In the genomic region with DNA sequence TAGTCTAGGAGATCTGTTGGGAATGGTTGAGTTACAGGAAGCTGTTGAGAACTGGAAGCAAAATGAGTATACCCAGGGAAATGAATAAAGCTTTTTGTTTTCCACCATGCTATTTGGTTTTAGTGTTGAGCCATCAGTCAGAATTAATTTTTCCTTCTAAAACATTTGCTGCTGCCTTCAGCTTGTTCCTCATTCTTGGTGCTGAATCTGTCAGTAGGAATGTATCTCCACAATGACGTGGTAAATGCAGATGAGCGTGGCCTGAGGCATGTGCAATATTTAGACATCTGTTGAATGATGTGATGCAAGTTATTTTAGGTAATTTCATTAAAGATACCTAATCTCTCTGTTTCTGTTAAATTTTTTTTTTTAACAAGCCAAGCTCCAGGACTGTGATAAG, we compare ENCODE assay signal across 10 cellular contexts. TPM values are rescaled to one million over a fixed set of nuclear protein-coding genes. Genes with fewer than 3 reads are reported as not detected.
DNase-seq lines count a peak whose midpoint lies in the region; ATAC-seq and TF ChIP-seq lines count a peak whose summit lies in the region.
"Had no signal": no experiment of that assay in that cellular context is flagged by ENCODE, and none has a peak within 500 bp of the region (broad histone marks: within the 10 kb centered on the region; RNA-seq: fewer than 3 reads in every experiment).

No MANE protein-coding gene starts in this region.

- H3K4me1 Mint-ChIP-seq in activated naive CD8-positive, alpha-beta T cell treated with anti-CD3 and anti-CD28 coated beads, Interleukin-2, amount 50 U/mL, for 24 hours = peaks cover 95% of the 10 kb centered on the region

- H3K36me3 Mint-ChIP-seq in activated naive CD8-positive, alpha-beta T cell treated with anti-CD3 and anti-CD28 coated beads, Interleukin-2, amount 50 U/mL, for 24 hours (ENCODE audit: low read depth) = peaks cover 88% of the 10 kb centered on the region

- TF ChIP-seq CTCF in lung (IDR thresholded peaks at IDR 0.05; ENCODE audit: control extremely low read depth, extremely low read depth) (no peak), coronary artery (IDR thresholded peaks at IDR 0.05) (no peak)

- DNase-seq in AG20443 (ENCODE audit: low spot score) (peak; percentile 80), LHCN-M2 (ENCODE audit: low read depth) (peak; percentile 89), lung (ENCODE audit: low spot score) (peak; percentile 26), NCI-H2029 (lab: John Stamatoyannopoulos, UW) (no peak), globus pallidus (ENCODE audit: low spot score) (no peak), coronary artery (ENCODE audit: low spot score) (no peak)
- DNase-seq in activated naive CD8-positive, alpha-beta T cell treated with anti-CD3 and anti-CD28 coated beads, Interleukin-2, amount 50 U/mL, for 24 hours = no peak
- DNase-seq: left colon had no signal

- no peaks in the 10 kb centered on the region for H3K9me3 ChIP-seq in lung (ENCODE audit: control insufficient read depth in 2 of 2, insufficient read depth in 1 of 2, low read length in 1 of 2)
- H3K9me3 ChIP-seq: HAP-1 had no signal

- no peak for ATAC-seq in activated naive CD8-positive, alpha-beta T cell treated with anti-CD3 and anti-CD28 coated beads, Interleukin-2, amount 50 U/mL, for 24 hours
- no peak for ATAC-seq in lung (ENCODE audit: insufficient read depth, low FRiP score)
- no peak for ATAC-seq in GM21423 (IDR thresholded peaks at IDR 0.05; ENCODE audit: unreplicated experiment)
- ATAC-seq: left colon had no signal

- H3K36me3 ChIP-seq in lung (ENCODE audit: control insufficient read depth in 2 of 2, insufficient read depth in 2 of 2, low read length in 2 of 2) = peaks cover 13 to 21% of the 10 kb centered on the region in 2 donors

- H3K9me3 Mint-ChIP-seq in activated naive CD8-positive, alpha-beta T cell treated with anti-CD3 and anti-CD28 coated beads, Interleukin-2, amount 50 U/mL, for 24 hours = no peaks in the 10 kb centered on the region

- H3K27ac ChIP-seq in lung (ENCODE audit: low read depth in 1 of 2, low read length in 1 of 2) = peak overlapping the region in 1 of 2 donors; percentile 57
- H3K27ac ChIP-seq in coronary artery = peak overlapping the region in 1 of 2 donors; percentile 11

- H3K4me3 ChIP-seq in lung (no peak overlapping the region), coronary artery (no peak overlapping the region)
- H3K4me3 ChIP-seq: HAP-1 had no signal

- peak overlapping the region; percentile 90 for H3K27ac Mint-ChIP-seq in activated naive CD8-positive, alpha-beta T cell treated with anti-CD3 and anti-CD28 coated beads, Interleukin-2, amount 50 U/mL, for 24 hours

- H3K4me1 ChIP-seq in lung (ENCODE audit: control insufficient read depth in 2 of 2, insufficient read depth in 2 of 2, low read length in 2 of 2) = peaks cover 28 to 68% of the 10 kb centered on the region in 2 donors

- WGBS in lung, 2 donors = 11 to 47% methylated on average over 2 of the region's 2 CpGs

- H3K27me3 ChIP-seq in lung (ENCODE audit: control insufficient read depth, insufficient read depth) = no peaks in the 10 kb centered on the region

- peak overlapping the region; percentile 67 for H3K4me3 Mint-ChIP-seq in activated naive CD8-positive, alpha-beta T cell treated with anti-CD3 and anti-CD28 coated beads, Interleukin-2, amount 50 U/mL, for 24 hours

- no peaks in the 10 kb centered on the region for H3K27me3 Mint-ChIP-seq in activated naive CD8-positive, alpha-beta T cell treated with anti-CD3 and anti-CD28 coated beads, Interleukin-2, amount 50 U/mL, for 24 hours

RNA-seq across cellular contexts. Expression of gene HAPSTR1, which starts 10.9 kb away (rescaled TPM):
- 49.7 and 52.5 TPM in 2 replicates for total RNA-seq in LHCN-M2 (2014; rRNA removed)
- polyA plus RNA-seq in LHCN-M2 (2012) = 20.4 TPM
- 10 to 100 TPM; 62.7 to 81.7 TPM for total RNA-seq in lung
- 10 to 100 TPM; 10.1 to 18.5 TPM for polyA plus RNA-seq in lung

Comparison
In these comparisons a context has a peak if more than half of its experiments do, and no peak if none do; other contexts are left out.
1. DNase-seq: peak in AG20443 (single experiment), LHCN-M2 (single experiment) and lung (single experiment); none in activated naive CD8-positive, alpha-beta T cell treated with anti-CD3 and anti-CD28 coated beads, Interleukin-2, amount 50 U/mL, for 24 hours (single experiment), NCI-H2029 (single experiment), globus pallidus (single experiment) and coronary artery (single experiment).